ENCODE assay signal across 2 cellular contexts in genomic region chr19:10766681-10767201, GRCh38.
TF ChIP-seq lines count a peak whose summit lies in the region.

No MANE protein-coding gene starts in this region.

TF ChIP-seq in liver, 16 proteins besides CTCF, POLR2A, EP300 and RAD21:
- TF ChIP-seq ZBTB33 (IDR thresholded peaks at IDR 0.05) (no peak), FOXA2 (IDR thresholded peaks at IDR 0.05) (no peak), HNF4G (IDR thresholded peaks at IDR 0.05) (no peak), EGR1 (IDR thresholded peaks at IDR 0.05; ENCODE audit: low read depth in 2 of 2) (no peak), JUND (IDR thresholded peaks at IDR 0.05) (no peak), NR2F2 (IDR thresholded peaks at IDR 0.05) (no peak), RXRA (IDR thresholded peaks at IDR 0.05) (no peak), SP1 (IDR thresholded peaks at IDR 0.05) (no peak), MAX (IDR thresholded peaks at IDR 0.05) (no peak), YY1 (IDR thresholded peaks at IDR 0.05) (no peak), HNF4A (conservative IDR thresholded peaks at IDR 0.05) (no peak), GABPA (IDR thresholded peaks at IDR 0.05 in 1 of 2, conservative IDR thresholded peaks at IDR 0.05 in 1 of 2) (no peak), TAF1 (conservative IDR thresholded peaks at IDR 0.05) (no peak), FOXA1 (IDR thresholded peaks at IDR 0.05) (no peak)
- TF ChIP-seq, protein P1, sequence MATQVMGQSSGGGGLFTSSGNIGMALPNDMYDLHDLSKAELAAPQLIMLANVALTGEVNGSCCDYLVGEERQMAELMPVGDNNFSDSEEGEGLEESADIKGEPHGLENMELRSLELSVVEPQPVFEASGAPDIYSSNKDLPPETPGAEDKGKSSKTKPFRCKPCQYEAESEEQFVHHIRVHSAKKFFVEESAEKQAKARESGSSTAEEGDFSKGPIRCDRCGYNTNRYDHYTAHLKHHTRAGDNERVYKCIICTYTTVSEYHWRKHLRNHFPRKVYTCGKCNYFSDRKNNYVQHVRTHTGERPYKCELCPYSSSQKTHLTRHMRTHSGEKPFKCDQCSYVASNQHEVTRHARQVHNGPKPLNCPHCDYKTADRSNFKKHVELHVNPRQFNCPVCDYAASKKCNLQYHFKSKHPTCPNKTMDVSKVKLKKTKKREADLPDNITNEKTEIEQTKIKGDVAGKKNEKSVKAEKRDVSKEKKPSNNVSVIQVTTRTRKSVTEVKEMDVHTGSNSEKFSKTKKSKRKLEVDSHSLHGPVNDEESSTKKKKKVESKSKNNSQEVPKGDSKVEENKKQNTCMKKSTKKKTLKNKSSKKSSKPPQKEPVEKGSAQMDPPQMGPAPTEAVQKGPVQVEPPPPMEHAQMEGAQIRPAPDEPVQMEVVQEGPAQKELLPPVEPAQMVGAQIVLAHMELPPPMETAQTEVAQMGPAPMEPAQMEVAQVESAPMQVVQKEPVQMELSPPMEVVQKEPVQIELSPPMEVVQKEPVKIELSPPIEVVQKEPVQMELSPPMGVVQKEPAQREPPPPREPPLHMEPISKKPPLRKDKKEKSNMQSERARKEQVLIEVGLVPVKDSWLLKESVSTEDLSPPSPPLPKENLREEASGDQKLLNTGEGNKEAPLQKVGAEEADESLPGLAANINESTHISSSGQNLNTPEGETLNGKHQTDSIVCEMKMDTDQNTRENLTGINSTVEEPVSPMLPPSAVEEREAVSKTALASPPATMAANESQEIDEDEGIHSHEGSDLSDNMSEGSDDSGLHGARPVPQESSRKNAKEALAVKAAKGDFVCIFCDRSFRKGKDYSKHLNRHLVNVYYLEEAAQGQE (IDR thresholded peaks at IDR 0.05) = no peak
- TF ChIP-seq, protein P2, sequence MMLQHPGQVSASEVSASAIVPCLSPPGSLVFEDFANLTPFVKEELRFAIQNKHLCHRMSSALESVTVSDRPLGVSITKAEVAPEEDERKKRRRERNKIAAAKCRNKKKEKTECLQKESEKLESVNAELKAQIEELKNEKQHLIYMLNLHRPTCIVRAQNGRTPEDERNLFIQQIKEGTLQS (IDR thresholded peaks at IDR 0.05) = no peak
TF ChIP-seq in liver: peak in this region for 0.

TF ChIP-seq in HepG2, 621 proteins besides CTCF, POLR2A, EP300 and RAD21 (continued from another document):
- TF ChIP-seq, protein P3, sequence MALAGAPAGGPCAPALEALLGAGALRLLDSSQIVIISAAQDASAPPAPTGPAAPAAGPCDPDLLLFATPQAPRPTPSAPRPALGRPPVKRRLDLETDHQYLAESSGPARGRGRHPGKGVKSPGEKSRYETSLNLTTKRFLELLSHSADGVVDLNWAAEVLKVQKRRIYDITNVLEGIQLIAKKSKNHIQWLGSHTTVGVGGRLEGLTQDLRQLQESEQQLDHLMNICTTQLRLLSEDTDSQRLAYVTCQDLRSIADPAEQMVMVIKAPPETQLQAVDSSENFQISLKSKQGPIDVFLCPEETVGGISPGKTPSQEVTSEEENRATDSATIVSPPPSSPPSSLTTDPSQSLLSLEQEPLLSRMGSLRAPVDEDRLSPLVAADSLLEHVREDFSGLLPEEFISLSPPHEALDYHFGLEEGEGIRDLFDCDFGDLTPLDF (CRISPR knock-in tag; IDR thresholded peaks at IDR 0.05) = no peak
- TF ChIP-seq CC2D1A (CRISPR knock-in tag; IDR thresholded peaks at IDR 0.05) (no peak), MAZ (IDR thresholded peaks at IDR 0.05; ENCODE audit: borderline replicate concordance, low read depth, low read length) (no peak), MAZ (CRISPR knock-in tag; IDR thresholded peaks at IDR 0.05; ENCODE audit: low read depth) (no peak), RORA (CRISPR knock-in tag; IDR thresholded peaks at IDR 0.05) (no peak)
- TF ChIP-seq, protein P4, sequence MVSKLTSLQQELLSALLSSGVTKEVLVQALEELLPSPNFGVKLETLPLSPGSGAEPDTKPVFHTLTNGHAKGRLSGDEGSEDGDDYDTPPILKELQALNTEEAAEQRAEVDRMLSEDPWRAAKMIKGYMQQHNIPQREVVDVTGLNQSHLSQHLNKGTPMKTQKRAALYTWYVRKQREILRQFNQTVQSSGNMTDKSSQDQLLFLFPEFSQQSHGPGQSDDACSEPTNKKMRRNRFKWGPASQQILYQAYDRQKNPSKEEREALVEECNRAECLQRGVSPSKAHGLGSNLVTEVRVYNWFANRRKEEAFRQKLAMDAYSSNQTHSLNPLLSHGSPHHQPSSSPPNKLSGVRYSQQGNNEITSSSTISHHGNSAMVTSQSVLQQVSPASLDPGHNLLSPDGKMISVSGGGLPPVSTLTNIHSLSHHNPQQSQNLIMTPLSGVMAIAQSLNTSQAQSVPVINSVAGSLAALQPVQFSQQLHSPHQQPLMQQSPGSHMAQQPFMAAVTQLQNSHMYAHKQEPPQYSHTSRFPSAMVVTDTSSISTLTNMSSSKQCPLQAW (CRISPR knock-in tag; IDR thresholded peaks at IDR 0.05) = no peak
